In the genomic region with DNA sequence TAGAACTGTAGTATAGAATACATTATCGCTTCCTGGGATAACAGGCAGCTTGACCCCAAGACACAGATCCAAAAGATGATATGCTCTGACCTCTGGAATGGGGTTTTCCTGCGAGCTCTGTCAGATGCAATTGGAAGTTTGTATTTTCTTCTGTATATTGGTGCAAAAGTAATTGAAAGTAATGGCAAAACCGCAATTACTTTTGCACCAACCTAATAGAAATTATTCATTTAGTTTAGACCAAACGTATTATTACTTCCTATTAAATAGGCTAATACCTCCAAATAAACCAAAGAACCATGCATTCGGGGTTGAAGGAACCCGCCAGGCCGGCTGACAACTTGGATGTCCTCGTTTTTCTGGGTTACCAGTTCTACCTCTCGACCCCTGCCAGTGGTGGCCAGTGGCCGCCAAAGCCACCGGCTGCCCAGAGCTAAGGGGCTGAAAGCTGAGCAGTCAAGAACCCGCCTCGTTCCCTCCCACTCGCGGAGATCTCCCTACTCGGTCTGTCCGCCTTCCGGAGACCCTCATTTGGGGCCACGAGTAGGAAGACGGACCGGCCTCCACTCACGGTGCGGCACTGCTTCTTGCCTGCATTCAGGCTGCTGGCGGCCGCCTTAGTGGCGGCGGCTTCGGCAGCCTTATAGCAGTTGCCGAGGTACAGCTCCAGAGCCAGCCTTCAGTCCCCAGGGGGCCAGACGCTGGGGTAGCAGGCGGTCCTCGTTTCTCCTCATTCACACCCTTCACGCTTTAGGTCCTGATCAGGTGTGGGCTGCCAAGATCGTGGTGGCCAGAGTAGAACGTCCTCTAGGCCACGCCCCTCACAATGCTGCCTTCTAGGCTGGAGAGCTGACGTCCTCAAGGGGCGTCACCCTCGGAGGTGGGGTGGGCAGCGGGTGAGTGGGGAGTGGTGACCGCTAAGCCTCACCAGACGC, we compare ENCODE assay signal across 8 cellular contexts.
DNase-seq lines count a peak whose midpoint lies in the region; FAIRE-seq and TF ChIP-seq lines count a peak whose summit lies in the region.

No MANE protein-coding gene starts in this region.

- DNase-seq in DMS53 treated with DMSO at 0.1 percent for 48 hours (lab: John Stamatoyannopoulos, UW; ENCODE audit: unreplicated experiment) = peak; percentile 41
- DNase-seq in NCI-H2107 treated with DMSO at 0.1 percent for 48 hours (lab: John Stamatoyannopoulos, UW; ENCODE audit: unreplicated experiment) = peak; percentile 25
- peak; percentile 10 for DNase-seq in bronchial epithelial cell (ENCODE audit: low read depth)
- peak; percentile 5 for DNase-seq in kidney tubule cell (ENCODE audit: low spot score)
- DNase-seq in substantia nigra (lab: John Stamatoyannopoulos, UW) = peak in 37 of 49 donors; percentile 0 to 65 (median 17)
- DNase-seq in effector CD8-positive, alpha-beta T cell (lab: John Stamatoyannopoulos, UW) = no peak
- DNase-seq in stimulated activated CD4-positive, alpha-beta T cell treated with anti-CD3 and anti-CD28 coated beads, Interleukin-4, amount 100 ng/mL, for 24 hours = no peak
- DNase-seq in OCI-M2 (lab: John Stamatoyannopoulos, UW; ENCODE audit: unreplicated experiment) = no peak

- H3K4me3 ChIP-seq in bronchial epithelial cell (ENCODE audit: low read depth, low read length) = peak overlapping the region; percentile 17

- TF ChIP-seq CTCF in bronchial epithelial cell (IDR thresholded peaks at IDR 0.05; ENCODE audit: insufficient read depth, low read length, severe bottlenecking) = no peak

- H3K36me3 ChIP-seq in bronchial epithelial cell (ENCODE audit: control insufficient read depth, insufficient read depth, low read length) = no peaks in the 10 kb centered on the region

- H3K27ac ChIP-seq in substantia nigra (ENCODE audit: low read depth, low read length, poor library complexity, severe bottlenecking) = no peak overlapping the region

- no peak for FAIRE-seq in bronchial epithelial cell (lab: Jason Lieb, UNC)

- no peaks in the 10 kb centered on the region for H3K27me3 ChIP-seq in bronchial epithelial cell (ENCODE audit: control insufficient read depth, insufficient read depth, low read length)

Comparison
In these comparisons a context has a peak if more than half of its experiments do, and no peak if none do; other contexts are left out.
1. DNase-seq: peak in DMS53 treated with DMSO at 0.1 percent for 48 hours (single experiment), NCI-H2107 treated with DMSO at 0.1 percent for 48 hours (single experiment), bronchial epithelial cell (single experiment), kidney tubule cell (single experiment) and substantia nigra (37 of 49); none in effector CD8-positive, alpha-beta T cell (single experiment), stimulated activated CD4-positive, alpha-beta T cell treated with anti-CD3 and anti-CD28 coated beads, Interleukin-4, amount 100 ng/mL, for 24 hours (single experiment) and OCI-M2 (single experiment).